14 cellular contexts compared by ENCODE assay signal in the genomic region with DNA sequence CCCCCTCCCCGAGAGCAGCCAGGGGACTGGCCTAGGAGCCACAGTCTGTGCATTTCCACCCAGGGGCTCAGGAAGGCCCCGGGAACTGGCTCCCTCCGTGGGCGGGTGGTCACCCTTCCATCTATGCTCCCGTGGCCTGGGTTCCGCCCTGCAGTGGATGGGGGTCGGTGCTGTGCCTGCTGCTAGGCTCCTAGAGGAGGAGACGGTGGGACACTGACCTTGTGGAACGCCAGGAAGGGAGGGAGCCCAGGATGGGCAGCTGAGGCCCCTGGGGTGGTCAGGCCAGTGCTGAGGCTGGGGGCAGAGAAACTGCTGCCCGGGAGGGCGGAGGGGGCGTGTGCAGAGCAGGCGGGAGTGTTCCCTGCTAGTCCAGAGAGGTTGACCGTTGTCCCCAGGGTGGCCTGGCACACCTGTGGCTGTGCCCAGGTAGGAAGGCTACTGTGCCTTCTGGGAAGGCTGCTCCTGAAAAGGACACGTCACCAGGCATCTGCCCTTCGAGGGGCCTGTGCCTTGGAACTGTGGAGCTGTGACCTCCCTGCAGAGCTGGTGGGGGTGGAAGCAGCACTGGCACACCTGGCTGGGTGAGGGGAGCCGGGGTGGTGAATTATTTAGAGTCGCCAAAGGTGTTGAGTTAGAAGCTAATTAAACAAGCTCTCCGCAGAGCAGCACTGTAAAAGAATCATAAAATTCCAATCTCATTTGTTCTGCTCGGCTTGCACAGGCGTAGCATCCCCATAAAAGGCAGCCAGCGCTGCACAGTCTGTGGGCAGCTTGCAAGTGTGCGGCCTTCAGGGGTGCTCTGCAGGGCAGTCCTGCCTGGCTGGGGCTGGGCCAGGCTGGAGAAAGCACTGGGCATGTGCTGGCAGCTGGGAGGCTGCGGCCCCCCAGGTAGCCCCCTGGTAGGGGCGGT.
DNase-seq lines count a peak whose midpoint lies in the region; ATAC-seq and TF ChIP-seq lines count a peak whose summit lies in the region.
"Had no signal": no experiment of that assay in that cellular context is flagged by ENCODE, and none has a peak within 500 bp of the region (broad histone marks: within the 10 kb centered on the region; RNA-seq: fewer than 3 reads in every experiment).

No MANE protein-coding gene starts in this region.

- TF ChIP-seq CTCF in heart right ventricle (IDR thresholded peaks at IDR 0.05), result no peak
- no peak for TF ChIP-seq CTCF in adrenal gland (IDR thresholded peaks at IDR 0.05)
- TF ChIP-seq CTCF in upper lobe of right lung (IDR thresholded peaks at IDR 0.05), result no peak

- DNase-seq in Right ventricle myocardium inferior (ENCODE audit: missing footprints), result peak; percentile 50
- no peak for DNase-seq in heart right ventricle
- peak in 5 of 7 donors; percentile 5 to 29 (median 10) for DNase-seq in adrenal gland
- peak; percentile 65 for DNase-seq in mesenteric fat pad (ENCODE audit: low spot score)
- DNase-seq in upper lobe of right lung, result peak; percentile 42
- DNase-seq in hepatic stellate cell (ENCODE audit: low spot score), result no peak
- DNase-seq in T-helper 2 cell treated with Interferon-gamma antibody and Interleukin-4, amounts not matched to agents 5 μg/mL and 100 μg/mL, for 36 hours (ENCODE audit: low spot score), result no peak
- DNase-seq: Calu3, cerebellar nuclear complex, nucleus accumbens, thyroid gland had no signal

- H3K4me1 ChIP-seq in heart right ventricle, result no peaks in the 10 kb centered on the region
- no peaks in the 10 kb centered on the region for H3K4me1 ChIP-seq in adrenal gland (replicated peaks in 1 of 2)
- H3K4me1 ChIP-seq in upper lobe of right lung, result no peaks in the 10 kb centered on the region
- H3K4me1 ChIP-seq: thyroid gland had no signal

- H3K4me3 ChIP-seq in heart right ventricle (no peak overlapping the region), adrenal gland (no peak overlapping the region), upper lobe of right lung (no peak overlapping the region)
- H3K4me3 ChIP-seq: lung, SK-N-MC, thyroid gland had no signal

- 85 to 88% methylated on average over 25 of the region's 25 CpGs for WGBS in heart right ventricle, 2 donors
- WGBS in adrenal gland, 4 donors, result 73 to 80% (median 76%) methylated on average over 8 to 25 of the region's 25 CpGs

- H3K4me1 Mint-ChIP-seq in T-helper 2 cell treated with Interferon-gamma antibody and Interleukin-4, amounts not matched to agents 5 μg/mL and 100 μg/mL, for 36 hours (ENCODE audit: low read depth), result no peaks in the 10 kb centered on the region

- no peak overlapping the region for H3K27ac Mint-ChIP-seq in T-helper 2 cell treated with Interferon-gamma antibody and Interleukin-4, amounts not matched to agents 5 μg/mL and 100 μg/mL, for 36 hours

- H3K4me3 Mint-ChIP-seq in T-helper 2 cell treated with Interferon-gamma antibody and Interleukin-4, amounts not matched to agents 5 μg/mL and 100 μg/mL, for 36 hours, result no peak overlapping the region

- intact Hi-C loops in Right ventricle myocardium inferior (cut with DNase I), result no loop called here
- intact Hi-C loops in heart right ventricle (cut with DNase I), result no loop called here
- intact Hi-C loops in adrenal gland (cut with DNase I), result no loop called here
- intact Hi-C loops in upper lobe of right lung (cut with DNase I), result no loop called here

- H3K27ac ChIP-seq in heart right ventricle, result no peak overlapping the region
- H3K27ac ChIP-seq in adrenal gland, result no peak overlapping the region
- H3K27ac ChIP-seq in upper lobe of right lung, result no peak overlapping the region
- H3K27ac ChIP-seq: SK-N-MC, thyroid gland had no signal

- H3K36me3 Mint-ChIP-seq in T-helper 2 cell treated with Interferon-gamma antibody and Interleukin-4, amounts not matched to agents 5 μg/mL and 100 μg/mL, for 36 hours (ENCODE audit: low read depth), result no peaks in the 10 kb centered on the region

- H3K27me3 ChIP-seq in heart right ventricle (peaks cover 0 to 3% (median 0%) of the 10 kb centered on the region in 7 donors), adrenal gland (no peaks in the 10 kb centered on the region), upper lobe of right lung (peaks cover under 1% of the 10 kb centered on the region)
- H3K27me3 ChIP-seq: thyroid gland had no signal

- no peaks in the 10 kb centered on the region for H3K9me3 ChIP-seq in heart right ventricle
- H3K9me3 ChIP-seq in adrenal gland (replicated peaks in 1 of 3), result no peaks in the 10 kb centered on the region
- no peaks in the 10 kb centered on the region for H3K9me3 ChIP-seq in upper lobe of right lung
- H3K9me3 ChIP-seq: thyroid gland had no signal

- ATAC-seq in Right ventricle myocardium inferior (no peak), heart right ventricle (no peak), upper lobe of right lung (no peak), GM21515 (IDR thresholded peaks at IDR 0.05; ENCODE audit: unreplicated experiment) (no peak)

- no peaks in the 10 kb centered on the region for H3K27me3 Mint-ChIP-seq in T-helper 2 cell treated with Interferon-gamma antibody and Interleukin-4, amounts not matched to agents 5 μg/mL and 100 μg/mL, for 36 hours (ENCODE audit: low read depth)

- no peak for TF ChIP-seq POLR2A in adrenal gland (IDR thresholded peaks at IDR 0.05)

- peaks cover 1% of the 10 kb centered on the region for H3K9me3 Mint-ChIP-seq in T-helper 2 cell treated with Interferon-gamma antibody and Interleukin-4, amounts not matched to agents 5 μg/mL and 100 μg/mL, for 36 hours

- H3K36me3 ChIP-seq in heart right ventricle (no peaks in the 10 kb centered on the region), adrenal gland (replicated peaks in 1 of 2) (no peaks in the 10 kb centered on the region), upper lobe of right lung (no peaks in the 10 kb centered on the region)
- H3K36me3 ChIP-seq: thyroid gland had no signal

Comparison
In these comparisons a context has a peak if more than half of its experiments do, and no peak if none do; other contexts are left out.
1. DNase-seq: peak in Right ventricle myocardium inferior (single experiment), adrenal gland (5 of 7), mesenteric fat pad (single experiment) and upper lobe of right lung (single experiment); none in heart right ventricle (0 of 2), hepatic stellate cell (single experiment) and T-helper 2 cell treated with Interferon-gamma antibody and Interleukin-4, amounts not matched to agents 5 μg/mL and 100 μg/mL, for 36 hours (single experiment).